ENCODE assay signal across 8 cellular contexts in the genomic region with DNA sequence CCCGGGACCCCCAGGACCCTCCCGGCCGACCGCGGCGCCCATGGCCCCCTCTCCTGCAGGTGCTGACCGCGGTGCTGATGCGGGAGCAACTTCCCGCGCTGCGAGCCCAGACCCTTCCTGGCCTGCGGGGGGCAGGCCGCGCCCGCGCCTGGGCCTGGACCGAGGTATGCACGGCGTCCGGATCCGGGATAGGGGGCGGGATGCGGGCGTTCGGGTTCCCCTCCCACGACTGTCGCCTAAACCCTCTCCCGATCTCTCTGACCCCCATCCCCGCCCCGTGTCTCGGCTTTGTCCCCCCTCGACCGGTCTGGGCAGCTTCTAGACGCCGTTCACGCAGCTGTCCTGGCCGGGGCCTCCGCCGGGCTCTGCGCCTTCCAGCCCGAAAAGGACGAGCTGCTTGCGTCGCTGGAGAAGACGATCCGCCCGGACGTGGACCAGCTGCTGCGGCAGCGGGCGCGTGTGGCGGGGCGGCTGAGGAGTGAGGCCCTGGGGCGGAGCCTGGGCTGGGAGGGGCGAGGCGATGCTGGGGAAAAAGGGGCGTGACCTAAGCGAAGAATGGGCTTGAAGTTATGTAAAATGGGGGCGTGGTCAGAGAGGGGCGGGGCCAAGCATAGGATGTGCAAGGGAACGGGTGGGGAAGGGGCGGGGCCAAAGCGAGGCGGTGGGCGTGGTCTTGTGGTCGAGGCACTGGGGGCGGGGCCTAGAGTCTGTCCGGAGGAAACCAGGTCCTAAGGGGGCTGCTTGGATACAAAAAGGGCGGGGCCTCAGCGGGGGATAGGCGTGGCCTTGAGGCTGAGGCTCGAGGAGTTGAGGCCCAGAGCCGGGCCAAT. TPM values are rescaled to one million over a fixed set of nuclear protein-coding genes. Genes with fewer than 3 reads are reported as not detected.
A peak's percentile ranks its signal among the peaks of the same experiment; 100 is the strongest.
DNase-seq lines count a peak whose midpoint lies in the region; ATAC-seq and TF ChIP-seq lines count a peak whose summit lies in the region.

No MANE protein-coding gene starts in this region.

- ATAC-seq in heart left ventricle, result peak; percentile 82 to 96 (median 93)

- peak overlapping the region; percentile 54 for H3K9ac ChIP-seq in adipocyte (ENCODE audit: low read length)
- H3K9ac ChIP-seq in trophoblast cell (ENCODE audit: low read length), result no peak overlapping the region

- no peak overlapping the region for H4K91ac ChIP-seq in trophoblast cell (ENCODE audit: low read depth, low read length)

- H3K27ac ChIP-seq in heart left ventricle (peak overlapping the region in 11 of 12 donors; percentile 9 to 72 (median 59)), trophoblast cell (ENCODE audit: low read depth, low read length) (no peak overlapping the region), thyroid gland (no peak overlapping the region)

- TF ChIP-seq POLR2A in heart left ventricle (IDR thresholded peaks at IDR 0.05), result no peak
- no peak for TF ChIP-seq POLR2A in thyroid gland (IDR thresholded peaks at IDR 0.05)

- TF ChIP-seq CTCF in heart left ventricle (IDR thresholded peaks at IDR 0.05) (peak in 11 of 12 donors; percentile 22 to 70 (median 59)), thyroid gland (IDR thresholded peaks at IDR 0.05) (peak in 1 of 6 experiments; percentile 18)

- H3K9me3 ChIP-seq in adipocyte (ENCODE audit: control insufficient read depth, low read length), result no peaks in the 10 kb centered on the region
- peaks cover 0 to 10% (median 0%) of the 10 kb centered on the region in 12 donors for H3K9me3 ChIP-seq in heart left ventricle
- H3K9me3 ChIP-seq in trophoblast cell (ENCODE audit: insufficient read depth, low read depth, low read length), result peaks cover 10% of the 10 kb centered on the region
- H3K9me3 ChIP-seq in thyroid gland, result no peaks in the 10 kb centered on the region

- H2BK12ac ChIP-seq in trophoblast cell (ENCODE audit: low read length), result no peak overlapping the region

- no peak overlapping the region for H3K14ac ChIP-seq in trophoblast cell (ENCODE audit: low read length)

- H4K12ac ChIP-seq in trophoblast cell (ENCODE audit: low read depth, low read length), result no peak overlapping the region

- H3K4me3 ChIP-seq in adipocyte (ENCODE audit: low read length) (peak overlapping the region; percentile 68), heart left ventricle (peak overlapping the region; percentile 20 to 67 (median 56)), trophoblast cell (ENCODE audit: low read depth, low read length) (peak overlapping the region; percentile 47), thyroid gland (replicated peaks in 1 of 3) (peak overlapping the region in 1 of 3 donors; percentile 21)

- H2AK5ac ChIP-seq in trophoblast cell (ENCODE audit: low read length), result no peak overlapping the region

- H3K79me2 ChIP-seq in trophoblast cell (ENCODE audit: control insufficient read depth, insufficient read depth, low read length, poor library complexity), result no peaks in the 10 kb centered on the region

- intact Hi-C loops in heart left ventricle (cut with DNase I), result loop anchor here in 6 of 10 donors (1.0 to 10.0 kb wide), 5 partner anchors 33 to 228 kb away; no protein-coding TSS in a partner anchor
- intact Hi-C loops in thyroid gland (cut with DNase I), result no loop called here

- no peak overlapping the region for H2BK5ac ChIP-seq in trophoblast cell (ENCODE audit: low read depth, low read length, poor library complexity)

- H3K27me3 ChIP-seq in adipocyte (replicated peaks; ENCODE audit: control insufficient read depth, insufficient read depth, low read length) (peaks cover 18% of the 10 kb centered on the region), heart left ventricle (peaks cover 0 to 13% (median 0%) of the 10 kb centered on the region in 9 donors), trophoblast cell (ENCODE audit: insufficient read depth, low read length) (peaks cover 6% of the 10 kb centered on the region), thyroid gland (no peaks in the 10 kb centered on the region)

- DNase-seq in COLO668 (lab: John Stamatoyannopoulos, UW; ENCODE audit: unreplicated experiment) (peak; percentile 93), HCEC 1CT (peak; percentile 95), NCI-H146 (lab: John Stamatoyannopoulos, UW) (peak; percentile 99), T follicular helper cell (ENCODE audit: low read depth) (peak; percentile 96), adipocyte (ENCODE audit: low read depth) (peak; percentile 92), heart left ventricle (peak; percentile 92 to 97 (median 96)), trophoblast cell (peak; percentile 94 to 95), thyroid gland (peak; percentile 75)

- H3K18ac ChIP-seq in trophoblast cell (ENCODE audit: low read length), result no peak overlapping the region

- H3K79me1 ChIP-seq in trophoblast cell (ENCODE audit: low read length), result no peaks in the 10 kb centered on the region

- peak overlapping the region; percentile 35 for H2AFZ ChIP-seq in trophoblast cell (ENCODE audit: insufficient read depth, low read length, poor library complexity)

- no peak overlapping the region for H2BK120ac ChIP-seq in trophoblast cell (ENCODE audit: insufficient read depth, low read length, poor library complexity)

- peak overlapping the region; percentile 68 for H3K4me2 ChIP-seq in trophoblast cell (ENCODE audit: low read length)

- H3K23ac ChIP-seq in trophoblast cell (ENCODE audit: low read length), result no peak overlapping the region

- H3K4ac ChIP-seq in trophoblast cell (ENCODE audit: low read depth, low read length), result no peak overlapping the region

- H4K8ac ChIP-seq in trophoblast cell (ENCODE audit: low read depth, low read length), result no peak overlapping the region

- WGBS in heart left ventricle, 4 donors, result 1 to 3% (median 2%) methylated on average over 44 to 75 of the region's 75 CpGs
- WGBS in trophoblast cell (ENCODE audit: extremely low coverage, insufficient coverage, insufficient read length), result no CpG with 5 or more reads among the region's 75 CpGs
- WGBS in thyroid gland, 2 donors, result 2% methylated on average over 24 to 30 of the region's 75 CpGs

- H3K36me3 ChIP-seq in adipocyte (ENCODE audit: control insufficient read depth, insufficient read depth, low read length, severe bottlenecking), result no peaks in the 10 kb centered on the region
- H3K36me3 ChIP-seq in heart left ventricle, result no peaks in the 10 kb centered on the region
- no peaks in the 10 kb centered on the region for H3K36me3 ChIP-seq in trophoblast cell (ENCODE audit: control insufficient read depth in 1 of 2, insufficient read depth in 2 of 2, low read length in 2 of 2)
- H3K36me3 ChIP-seq in thyroid gland, result no peaks in the 10 kb centered on the region

- H3K4me1 ChIP-seq in adipocyte (ENCODE audit: control insufficient read depth, insufficient read depth, low read length), result peaks cover 9% of the 10 kb centered on the region
- peaks cover 0 to 13% (median 11%) of the 10 kb centered on the region in 12 donors for H3K4me1 ChIP-seq in heart left ventricle
- H3K4me1 ChIP-seq in trophoblast cell (ENCODE audit: control insufficient read depth in 1 of 2, insufficient read depth in 2 of 2, low read length in 2 of 2), result peaks cover 7 to 8% of the 10 kb centered on the region in 2 experiments
- H3K4me1 ChIP-seq in thyroid gland, result peaks cover 8 to 10% of the 10 kb centered on the region in 2 donors

RNA-seq across cellular contexts. Expression of gene COLGALT1, which starts 15.9 kb away (rescaled TPM):
- total RNA-seq in heart left ventricle, result 100 to 1,000 TPM in 1 of 9 donors, 10 to 100 TPM in 8; 23.7 to 117 (median 32.6) TPM
- polyA plus RNA-seq in heart left ventricle, result 10 to 100 TPM; 16.1 to 49.8 TPM
- polyA plus RNA-seq in trophoblast cell (2013), result 61.9 and 62.0 TPM in 2 replicates
- total RNA-seq in thyroid gland, result 10 to 100 TPM; 19.3 to 35.9 (median 33.0) TPM

RNA-seq across cellular contexts. Expression of gene PGLS, which starts 28.1 kb away (rescaled TPM):
- total RNA-seq in heart left ventricle (10 to 100 TPM; 15.5 to 57.1 (median 27.0) TPM), thyroid gland (100 to 1,000 TPM in 2 of 4 donors, 10 to 100 TPM in 2; 71.5 to 138 (median 97.7) TPM)
- polyA plus RNA-seq in heart left ventricle, result 10 to 100 TPM; 28.8 to 45.9 TPM
- 107 and 108 TPM in 2 replicates for polyA plus RNA-seq in trophoblast cell (2013)

Comparison
In these comparisons a context has a peak if more than half of its experiments do, and no peak if none do; other contexts are left out.
1. H3K27ac ChIP-seq: peak in heart left ventricle (11 of 12); none in trophoblast cell (single experiment) and thyroid gland (0 of 3).
2. Peak in every context shown above with its lines, with median percentiles within 50 percentile points of each other: DNase-seq.